Comparison of ENCODE assay signal across 10 cellular contexts in genomic region chr21:44298301-44298700, GRCh38. TPM values are rescaled to one million over a fixed set of nuclear protein-coding genes. Genes with fewer than 3 reads are reported as not detected.
DNase-seq lines count a peak whose midpoint lies in the region; ATAC-seq and TF ChIP-seq lines count a peak whose summit lies in the region.
"Had no signal": no experiment of that assay in that cellular context is flagged by ENCODE, and none has a peak within 500 bp of the region (broad histone marks: within the 10 kb centered on the region; RNA-seq: fewer than 3 reads in every experiment).

No MANE protein-coding gene starts in this region.

- WGBS in body of pancreas, 2 donors, result 63 to 70% methylated on average over 2 of the region's 2 CpGs

- H3K9me3 ChIP-seq in body of pancreas, result no peaks in the 10 kb centered on the region

- no peaks in the 10 kb centered on the region for H3K27me3 ChIP-seq in body of pancreas

- H3K4me3 ChIP-seq in HFF-Myc (replicated peaks; ENCODE audit: low read depth, low read length) (no peak overlapping the region), body of pancreas (no peak overlapping the region)

- peaks cover 41% of the 10 kb centered on the region for H3K4me1 ChIP-seq in body of pancreas

- H3K36me3 ChIP-seq in body of pancreas (replicated peaks in 1 of 2; ENCODE audit: insufficient read depth in 1 of 2, low read depth in 2 of 2), result no peaks in the 10 kb centered on the region

- H3K36me3 Mint-ChIP-seq in activated naive CD8-positive, alpha-beta T cell treated with anti-CD3 and anti-CD28 coated beads, Interleukin-2, amount 50 U/mL, for 24 hours (ENCODE audit: low read depth), result peaks cover 2% of the 10 kb centered on the region
- H3K36me3 Mint-ChIP-seq in natural killer cell, result no peaks in the 10 kb centered on the region
- H3K36me3 Mint-ChIP-seq: WTC11 had no signal

- intact Hi-C loops in natural killer cell (cut with micrococcal nuclease) (no loop called here), body of pancreas (cut with DNase I) (no loop called here)

- H3K9me3 Mint-ChIP-seq in activated naive CD8-positive, alpha-beta T cell treated with anti-CD3 and anti-CD28 coated beads, Interleukin-2, amount 50 U/mL, for 24 hours, result no peaks in the 10 kb centered on the region
- no peaks in the 10 kb centered on the region for H3K9me3 Mint-ChIP-seq in natural killer cell
- H3K9me3 Mint-ChIP-seq: WTC11 had no signal

- TF ChIP-seq POLR2A in body of pancreas (IDR thresholded peaks at IDR 0.05), result no peak

- peak overlapping the region; percentile 21 for H3K4me3 Mint-ChIP-seq in activated naive CD8-positive, alpha-beta T cell treated with anti-CD3 and anti-CD28 coated beads, Interleukin-2, amount 50 U/mL, for 24 hours
- peak overlapping the region; percentile 78 for H3K4me3 Mint-ChIP-seq in natural killer cell

- H3K27ac Mint-ChIP-seq in activated naive CD8-positive, alpha-beta T cell treated with anti-CD3 and anti-CD28 coated beads, Interleukin-2, amount 50 U/mL, for 24 hours, result peak overlapping the region; percentile 67
- peak overlapping the region; percentile 38 to 73 for H3K27ac Mint-ChIP-seq in natural killer cell
- H3K27ac Mint-ChIP-seq: WTC11 had no signal

- H3K4me1 Mint-ChIP-seq in activated naive CD8-positive, alpha-beta T cell treated with anti-CD3 and anti-CD28 coated beads, Interleukin-2, amount 50 U/mL, for 24 hours, result peaks cover 49% of the 10 kb centered on the region
- peaks cover 11 to 44% of the 10 kb centered on the region in 2 donors for H3K4me1 Mint-ChIP-seq in natural killer cell

- DNase-seq in DMS53 (lab: John Stamatoyannopoulos, UW) (peak; percentile 35), DMS53 treated with DMSO at 0.1 percent for 48 hours (lab: John Stamatoyannopoulos, UW; ENCODE audit: unreplicated experiment) (no peak), HFF-Myc (ENCODE audit: extremely low read depth, low read depth) (no peak), natural killer cell (no peak), body of pancreas (no peak)
- no peak for DNase-seq in activated naive CD8-positive, alpha-beta T cell treated with anti-CD3 and anti-CD28 coated beads, Interleukin-2, amount 50 U/mL, for 24 hours

- no peaks in the 10 kb centered on the region for H3K27me3 Mint-ChIP-seq in activated naive CD8-positive, alpha-beta T cell treated with anti-CD3 and anti-CD28 coated beads, Interleukin-2, amount 50 U/mL, for 24 hours
- no peaks in the 10 kb centered on the region for H3K27me3 Mint-ChIP-seq in natural killer cell (ENCODE audit: low read depth in 2 of 2)

- TF ChIP-seq CTCF in HFF-Myc (IDR thresholded peaks at IDR 0.05; ENCODE audit: low read depth, low read length, missing control alignments) (peak; percentile 3), natural killer cell (IDR thresholded peaks at IDR 0.05) (no peak), body of pancreas (IDR thresholded peaks at IDR 0.05) (peak in 1 of 7 experiments; percentile 9)

- no peak for ATAC-seq in activated naive CD8-positive, alpha-beta T cell treated with anti-CD3 and anti-CD28 coated beads, Interleukin-2, amount 50 U/mL, for 24 hours
- no peak for ATAC-seq in natural killer cell
- no peak for ATAC-seq in body of pancreas
- ATAC-seq in HG02970 (IDR thresholded peaks at IDR 0.05; ENCODE audit: low FRiP score, unreplicated experiment), result no peak
- no peak for ATAC-seq in HG03139 (IDR thresholded peaks at IDR 0.05; ENCODE audit: unreplicated experiment)

- no peak overlapping the region for H3K27ac ChIP-seq in body of pancreas
- H3K27ac ChIP-seq: 22Rv1 had no signal

RNA-seq across cellular contexts. Expression of gene PFKL, which starts 1.6 kb away (rescaled TPM):
- total RNA-seq in natural killer cell (10 to 100 TPM; 89.7 to 91.3 (median 89.9) TPM), body of pancreas (100 to 1,000 TPM in 1 of 2 donors, 10 to 100 TPM in 1; 56.8 to 104 TPM)

RNA-seq across cellular contexts. Expression of gene AIRE, which starts 12.6 kb away (rescaled TPM):
- total RNA-seq in natural killer cell (not detected), body of pancreas (1 to 10 TPM in 1 of 2 donors, not detected in 1; 1.0 TPM)

RNA-seq across cellular contexts. Expression of gene DNMT3L, which starts 36.6 kb away (rescaled TPM):
- total RNA-seq in natural killer cell (not detected), body of pancreas (not detected)
- total RNA-seq: WTC11 had no signal

RNA-seq across cellular contexts. Expression of gene CFAP410, which starts 40.9 kb away (rescaled TPM):
- total RNA-seq in natural killer cell (10 to 100 TPM; 43.6 to 47.4 (median 46.7) TPM), body of pancreas (10 to 100 TPM; 24.6 to 43.8 TPM)

RNA-seq across cellular contexts. Expression of gene TRPM2, which starts 55.1 kb away (rescaled TPM):
- total RNA-seq in natural killer cell, result 10 to 100 TPM; 21.7 to 70.5 (median 25.2) TPM
- total RNA-seq in body of pancreas, result 1 to 10 TPM; 2.1 to 2.3 TPM
